10 cellular contexts compared by ENCODE assay signal in the genomic region with DNA sequence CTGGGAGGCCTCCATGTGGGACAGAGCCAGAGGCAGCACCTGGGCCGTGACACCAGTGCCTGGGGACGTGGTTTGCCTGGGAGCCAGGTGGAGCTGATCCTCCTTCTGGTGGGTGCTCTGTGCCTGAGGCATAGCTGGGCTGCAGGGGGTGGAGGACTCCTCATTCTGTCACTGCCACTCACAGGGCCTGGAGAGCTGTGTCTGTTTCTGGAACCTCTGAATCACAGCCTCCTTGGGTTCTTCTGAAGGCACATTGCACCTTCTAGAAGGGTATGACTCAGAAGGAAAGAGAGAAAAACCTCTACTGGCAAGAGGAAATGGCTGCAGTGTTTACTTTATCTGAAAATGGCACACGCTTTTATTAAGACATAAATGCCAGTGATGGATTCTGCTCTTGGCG.
DNase-seq lines count a peak whose midpoint lies in the region; ATAC-seq lines count a peak whose summit lies in the region.
"Had no signal": no experiment of that assay in that cellular context is flagged by ENCODE, and none has a peak within 500 bp of the region (broad histone marks: within the 10 kb centered on the region; RNA-seq: fewer than 3 reads in every experiment).

No MANE protein-coding gene starts in this region.

- peak overlapping the region in 4 of 8 donors; percentile 53 to 96 (median 64) for H3K4me3 Mint-ChIP-seq in CD4-positive, alpha-beta memory T cell
- H3K4me3 Mint-ChIP-seq in activated naive CD8-positive, alpha-beta T cell treated with anti-CD3 and anti-CD28 coated beads, Interleukin-2, amount 50 U/mL, for 24 hours = peak overlapping the region; percentile 62

- CTCF ChIA-PET in CD4-positive, alpha-beta memory T cell (lab: Charles Lee; ENCODE audit: partially characterized antibody) = interaction anchor here (0.7 to 2.0 kb wide), 3 partner anchors 78 to 521 kb away, joined by 4 to 5 read pairs (median 5); no protein-coding TSS in a partner anchor

- H3K9me3 ChIP-seq in CD4-positive, alpha-beta memory T cell (ENCODE audit: control insufficient read depth in 1 of 2, low read length in 2 of 2) = peaks cover 0 to under 1% of the 10 kb centered on the region in 2 donors

- H3K27ac ChIP-seq in CD4-positive, alpha-beta memory T cell (ENCODE audit: low read depth, low read length) = no peak overlapping the region

- H3K4me1 ChIP-seq in CD4-positive, alpha-beta memory T cell (ENCODE audit: insufficient read depth, low read length) = peaks cover 45% of the 10 kb centered on the region

- peaks cover 12 to 20% of the 10 kb centered on the region in 2 donors for H3K36me3 Mint-ChIP-seq in CD4-positive, alpha-beta memory T cell
- H3K36me3 Mint-ChIP-seq in activated naive CD8-positive, alpha-beta T cell treated with anti-CD3 and anti-CD28 coated beads, Interleukin-2, amount 50 U/mL, for 24 hours (ENCODE audit: low read depth) = peaks cover 21% of the 10 kb centered on the region

- DNase-seq in CD4-positive, alpha-beta memory T cell = peak in 2 of 5 donors; percentile 3 to 72
- DNase-seq in activated CD4-positive, alpha-beta T cell treated with anti-CD3 and anti-CD28 coated beads for 48 hours = peak; percentile 82
- peak; percentile 64 for DNase-seq in activated naive CD8-positive, alpha-beta T cell treated with anti-CD3 and anti-CD28 coated beads, Interleukin-2, amount 50 U/mL, for 24 hours
- peak; percentile 46 to 61 for DNase-seq in stimulated activated CD4-positive, alpha-beta T cell treated with anti-CD3 and anti-CD28 coated beads, Interleukin-1b, Interleukin-23, amount 100 ng/mL, for 4 hours (ENCODE audit: low read depth in 2 of 2)
- DNase-seq: AML-193, right cardiac atrium had no signal

- peaks cover 1% of the 10 kb centered on the region for H3K36me3 ChIP-seq in CD4-positive, alpha-beta memory T cell (ENCODE audit: insufficient read depth, low read length)

- H3K27me3 Mint-ChIP-seq in CD4-positive, alpha-beta memory T cell = no peaks in the 10 kb centered on the region
- no peaks in the 10 kb centered on the region for H3K27me3 Mint-ChIP-seq in activated naive CD8-positive, alpha-beta T cell treated with anti-CD3 and anti-CD28 coated beads, Interleukin-2, amount 50 U/mL, for 24 hours

- POLR2A ChIA-PET in CD4-positive, alpha-beta memory T cell (lab: Charles Lee; ENCODE audit: partially characterized antibody) = interaction anchor here (1.1 to 5.2 kb wide), 9 partner anchors 10 to 1815 kb away, joined by 3 to 53 read pairs (median 4); a partner anchor contains a TSS

- peaks cover 24 to 68% (median 46%) of the 10 kb centered on the region in 4 donors for H3K4me1 Mint-ChIP-seq in CD4-positive, alpha-beta memory T cell
- peaks cover 51% of the 10 kb centered on the region for H3K4me1 Mint-ChIP-seq in activated naive CD8-positive, alpha-beta T cell treated with anti-CD3 and anti-CD28 coated beads, Interleukin-2, amount 50 U/mL, for 24 hours

- H3K27me3 ChIP-seq in CD4-positive, alpha-beta memory T cell (ENCODE audit: insufficient read depth, low read length) = no peaks in the 10 kb centered on the region

- peak overlapping the region; percentile 91 to 99 (median 97) for H3K27ac Mint-ChIP-seq in CD4-positive, alpha-beta memory T cell
- H3K27ac Mint-ChIP-seq in activated naive CD8-positive, alpha-beta T cell treated with anti-CD3 and anti-CD28 coated beads, Interleukin-2, amount 50 U/mL, for 24 hours = peak overlapping the region; percentile 99

- H3K9me3 Mint-ChIP-seq in CD4-positive, alpha-beta memory T cell = peaks cover 0 to 9% (median 3%) of the 10 kb centered on the region in 8 donors
- H3K9me3 Mint-ChIP-seq in activated naive CD8-positive, alpha-beta T cell treated with anti-CD3 and anti-CD28 coated beads, Interleukin-2, amount 50 U/mL, for 24 hours = peaks cover 9% of the 10 kb centered on the region

- intact Hi-C loops in CD4-positive, alpha-beta memory T cell (cut with micrococcal nuclease) = loop anchor here (5.0 to 10.0 kb wide), 2 partner anchors 45 to 248 kb away; no protein-coding TSS in a partner anchor

- no peak overlapping the region for H3K4me3 ChIP-seq in CD4-positive, alpha-beta memory T cell (ENCODE audit: low read length in 2 of 2)

- peak; percentile 97 for ATAC-seq in activated naive CD8-positive, alpha-beta T cell treated with anti-CD3 and anti-CD28 coated beads, Interleukin-2, amount 50 U/mL, for 24 hours
- no peak for ATAC-seq in HG03354 (IDR thresholded peaks at IDR 0.05; ENCODE audit: poor library complexity, severe bottlenecking, unreplicated experiment)
- no peak for ATAC-seq in HG03571 (IDR thresholded peaks at IDR 0.05; ENCODE audit: unreplicated experiment)
- no peak for ATAC-seq in GM18498 (IDR thresholded peaks at IDR 0.05; ENCODE audit: unreplicated experiment)
- no peak for ATAC-seq in GM21825 (IDR thresholded peaks at IDR 0.05; ENCODE audit: unreplicated experiment)
- ATAC-seq: right cardiac atrium had no signal
